Comparison of ENCODE assay signal across 1 cellular context in genomic region chr7:37549542-37549941, GRCh38.
A peak's percentile ranks its signal among the peaks of the same experiment; 100 is the strongest.
TF ChIP-seq lines count a peak whose summit lies in the region.

No MANE protein-coding gene starts in this region.

TF ChIP-seq in HEK293, 187 proteins besides CTCF, POLR2A, EP300 and RAD21 (continued from another document):
- TF ChIP-seq ZNF394 (tag by site-specific recombination; IDR thresholded peaks at IDR 0.05; ENCODE audit: borderline replicate concordance) = peak; percentile 59; the same call in 1 of the 2 replicates
- TF ChIP-seq ZNF366 (tag by site-specific recombination; conservative IDR thresholded peaks at IDR 0.05) = 0 out of 2 replicates have a peak, but pooled peaks have one; percentile 34
